In the genomic region with DNA sequence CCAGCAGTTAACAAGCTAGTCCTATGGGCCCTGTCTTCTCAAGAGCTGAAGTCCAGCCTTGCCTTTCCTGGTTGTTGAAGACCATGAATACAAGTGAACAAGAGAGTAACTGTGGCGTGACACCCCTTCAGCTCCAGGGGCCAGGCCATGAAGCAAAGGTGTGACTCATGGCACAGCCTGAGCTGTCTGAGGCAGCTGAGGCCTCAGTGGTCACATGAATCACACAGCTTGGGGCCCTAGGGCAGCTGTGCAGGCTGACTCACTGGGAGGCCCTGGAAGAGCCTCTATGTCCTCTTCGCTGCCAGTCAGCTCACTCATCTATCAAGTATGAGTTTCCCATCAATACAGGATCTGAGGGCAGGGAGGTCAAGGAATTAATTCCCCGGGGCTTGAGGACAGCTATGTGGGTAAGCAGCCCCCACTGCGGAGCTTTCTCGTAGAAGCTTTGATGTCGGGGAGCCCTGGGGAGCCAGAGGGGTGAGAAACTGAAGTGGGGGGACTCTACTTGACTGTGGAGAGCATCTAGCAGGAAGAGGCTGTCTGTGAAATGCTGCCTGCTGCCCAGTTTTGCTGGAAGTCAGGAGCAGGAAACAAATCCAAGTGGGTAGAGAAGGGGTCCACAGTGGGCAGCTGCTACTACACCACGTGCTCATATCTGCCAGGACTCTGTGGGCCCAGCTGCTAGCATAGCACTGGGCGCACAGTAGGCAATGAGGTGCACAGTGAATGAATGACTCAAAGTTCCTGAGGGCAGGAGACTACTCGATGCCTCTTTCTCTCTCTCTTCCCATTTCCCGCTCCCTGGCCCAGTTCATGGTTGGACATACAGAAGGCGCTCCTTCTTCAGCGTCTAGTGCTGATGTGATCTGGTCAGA, we compare ENCODE assay signal across 8 cellular contexts. TPM values are rescaled to one million over a fixed set of nuclear protein-coding genes. Genes with fewer than 3 reads are reported as not detected.
DNase-seq lines count a peak whose midpoint lies in the region; ATAC-seq, FAIRE-seq and TF ChIP-seq lines count a peak whose summit lies in the region.

No MANE protein-coding gene starts in this region.

- 55 to 57% methylated on average over 12 of the region's 12 CpGs for WGBS in lower leg skin, 2 donors

- no peak for TF ChIP-seq CTCF in lower leg skin (IDR thresholded peaks at IDR 0.05)

- TF ChIP-seq POLR2A in lower leg skin (IDR thresholded peaks at IDR 0.05): no peak

- H3K4me3 ChIP-seq in lower leg skin (ENCODE audit: low read depth, poor library complexity, severe bottlenecking): no peak overlapping the region

- intact Hi-C loops in lower leg skin (cut with DNase I; ENCODE audit: low total_unique reads): no loop called here

- FAIRE-seq in RCC 7860 (lab: Jason Lieb, UNC) (peak; percentile 98), GM19239 (lab: Jason Lieb, UNC) (no peak)

- ATAC-seq in GM21528 (IDR thresholded peaks at IDR 0.05; ENCODE audit: low FRiP score, unreplicated experiment): no peak

- peak; percentile 72 for DNase-seq in ELF-1 (ENCODE audit: low read depth, low spot score)
- peak; percentile 100 for DNase-seq in RCC 7860 (ENCODE audit: low spot score)
- DNase-seq in activated naive CD8-positive, alpha-beta T cell treated with anti-CD3 and anti-CD28 coated beads, Interleukin-2, amount 50 U/mL, for 16 hours (ENCODE audit: low read depth, low spot score): peak; percentile 9
- peak; percentile 86 to 91 for DNase-seq in lower leg skin (ENCODE audit: low spot score in 2 of 2)
- DNase-seq in stimulated activated CD8-positive, alpha-beta memory T cell treated with anti-CD3 and anti-CD28 coated beads, Interleukin-7, amount 100 ng/mL, for 4 hours (ENCODE audit: low read depth in 2 of 2): peak; percentile 25 to 46
- no peak for DNase-seq in GM19240 (ENCODE audit: insufficient read length, low spot score)
- no peak for DNase-seq in GM19239 (ENCODE audit: insufficient read length, low spot score)

RNA-seq across cellular contexts. Expression of a gene that starts 13.7 kb away (rescaled TPM):
- 10 to 100 TPM; 54.4 to 85.7 (median 68.6) TPM for total RNA-seq in lower leg skin

RNA-seq across cellular contexts. Expression of a gene that starts 21.3 kb away (rescaled TPM):
- total RNA-seq in lower leg skin: 100 to 1,000 TPM; 148 to 240 (median 177) TPM

RNA-seq across cellular contexts. Expression of a gene that starts 28.0 kb away (rescaled TPM):
- total RNA-seq in lower leg skin: 10 to 100 TPM; 22.7 to 47.6 (median 25.4) TPM

Comparison
In these comparisons a context has a peak if more than half of its experiments do, and no peak if none do; other contexts are left out.
1. DNase-seq: peak in ELF-1 (single experiment), RCC 7860 (single experiment), activated naive CD8-positive, alpha-beta T cell treated with anti-CD3 and anti-CD28 coated beads, Interleukin-2, amount 50 U/mL, for 16 hours (single experiment), lower leg skin (2 of 2) and stimulated activated CD8-positive, alpha-beta memory T cell treated with anti-CD3 and anti-CD28 coated beads, Interleukin-7, amount 100 ng/mL, for 4 hours (2 of 2); none in GM19240 (single experiment) and GM19239 (single experiment).